ENCODE assay signal across 33 cellular contexts in the genomic region with DNA sequence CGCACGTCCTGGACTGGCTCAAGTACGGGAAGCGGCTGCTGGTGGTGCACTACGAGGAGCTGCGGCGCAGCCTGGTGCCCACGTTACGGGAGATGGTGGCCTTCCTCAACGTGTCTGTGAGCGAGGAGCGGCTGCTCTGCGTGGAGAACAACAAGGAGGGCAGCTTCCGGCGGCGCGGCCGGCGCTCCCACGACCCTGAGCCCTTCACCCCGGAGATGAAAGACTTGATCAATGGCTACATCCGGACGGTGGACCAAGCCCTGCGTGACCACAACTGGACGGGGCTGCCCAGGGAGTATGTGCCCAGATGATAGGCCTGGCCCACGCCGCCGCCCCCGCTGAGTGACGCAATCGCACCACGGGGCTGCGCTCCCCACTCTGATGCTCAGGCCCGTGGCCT.
"Had no signal": no experiment of that assay in that cellular context is flagged by ENCODE, and none has a peak within 500 bp of the region (broad histone marks: within the 10 kb centered on the region; RNA-seq: fewer than 3 reads in every experiment).

No MANE protein-coding gene starts in this region.

- DNase-seq: activated CD4-positive, alpha-beta memory T cell treated with anti-CD3 and anti-CD28 coated beads for 36 hours; activated CD4-positive, alpha-beta T cell treated with anti-CD3 and anti-CD28 coated beads for 4 hours; activated CD4-positive, alpha-beta T cell treated with anti-CD3 and anti-CD28 coated beads, Interleukin-2, amount 50 U/mL, for 1 hour; activated CD4-positive, CD25-positive, alpha-beta regulatory T cell treated with anti-CD3 and anti-CD28 coated beads, Interleukin-2, amount 50 U/mL, for 72 hours; activated CD8-positive, alpha-beta memory T cell treated with anti-CD3 and anti-CD28 coated beads, Interleukin-2, amount 10 ng/mL, durations not matched to agents 7 days and 5 days; activated naive CD4-positive, alpha-beta T cell treated with anti-CD3 and anti-CD28 coated beads, Interleukin-2, amount 10 ng/mL, durations not matched to agents 7 days and 5 days; activated naive CD8-positive, alpha-beta T cell treated with anti-CD3 and anti-CD28 coated beads, Interleukin-2, amount 50 U/mL, for 24 hours; activated T-cell treated with anti-CD3 and anti-CD28 coated beads, Interleukin-2, amount 50 U/mL, for 1 hour; activated T-cell treated with anti-CD3 and anti-CD28 coated beads, Interleukin-2, amount 50 U/mL, for 72 hours; anterior cingulate cortex; central memory CD4-positive, alpha-beta T cell; MM.1S; MV-4-11; NCI-H1092; NCI-H1436 treated with DMSO at 0.1 percent for 48 hours; NCI-H1694 treated with DMSO at 0.1 percent for 48 hours; NCI-H2029; NCI-H345; NCI-H524 treated with DMSO at 0.1 percent for 48 hours; PC-3; Peyer's patch; RPMI8226; SHP77 treated with DMSO at 0.1 percent for 48 hours; SK-N-SH had no signal

- ATAC-seq: activated CD8-positive, alpha-beta memory T cell treated with anti-CD3 and anti-CD28 coated beads, Interleukin-2, amount 10 ng/mL, durations not matched to agents 7 days and 5 days; activated naive CD8-positive, alpha-beta T cell treated with anti-CD3 and anti-CD28 coated beads, Interleukin-2, amount 50 U/mL, for 24 hours; activated T-cell treated with anti-CD3 and anti-CD28 coated beads, Interleukin-2, amount 50 U/mL, for 72 hours; PC-3; WTC11 had no signal

- H3K27me3 ChIP-seq: Peyer's patch, SJSA1 had no signal

- H3K4me1 ChIP-seq: Peyer's patch, SJSA1 had no signal

- H3K4me2 ChIP-seq: KMS-11, SK-N-SH had no signal

- H3K36me3 ChIP-seq: SJSA1 had no signal

- FAIRE-seq: TTC549 had no signal

- H3K9me3 ChIP-seq: Peyer's patch, SJSA1, SK-N-SH had no signal

- H3K27me3 Mint-ChIP-seq: activated CD4-positive, alpha-beta memory T cell treated with anti-CD3 and anti-CD28 coated beads for 36 hours; activated CD8-positive, alpha-beta memory T cell treated with anti-CD3 and anti-CD28 coated beads, Interleukin-2, amount 10 ng/mL, durations not matched to agents 7 days and 5 days; brain had no signal

- H3K27ac ChIP-seq: KMS-11, Peyer's patch, SJSA1 had no signal

- H3K4me1 Mint-ChIP-seq: activated CD8-positive, alpha-beta memory T cell treated with anti-CD3 and anti-CD28 coated beads, Interleukin-2, amount 10 ng/mL, durations not matched to agents 7 days and 5 days; activated naive CD4-positive, alpha-beta T cell treated with anti-CD3 and anti-CD28 coated beads, Interleukin-2, amount 10 ng/mL, durations not matched to agents 7 days and 5 days; activated naive CD8-positive, alpha-beta T cell treated with anti-CD3 and anti-CD28 coated beads, Interleukin-2, amount 50 U/mL, for 24 hours; brain; WTC11 had no signal

- H3K9ac ChIP-seq: KMS-11, SK-N-SH had no signal

- H3K4me3 ChIP-seq: Peyer's patch, SJSA1 had no signal

- H3K4me3 Mint-ChIP-seq: activated CD4-positive, alpha-beta memory T cell treated with anti-CD3 and anti-CD28 coated beads for 36 hours; activated CD8-positive, alpha-beta memory T cell treated with anti-CD3 and anti-CD28 coated beads, Interleukin-2, amount 10 ng/mL, durations not matched to agents 7 days and 5 days; activated naive CD4-positive, alpha-beta T cell treated with anti-CD3 and anti-CD28 coated beads, Interleukin-2, amount 10 ng/mL, durations not matched to agents 7 days and 5 days; activated naive CD8-positive, alpha-beta T cell; activated naive CD8-positive, alpha-beta T cell treated with anti-CD3 and anti-CD28 coated beads, Interleukin-2, amount 50 U/mL, for 24 hours; activated T-cell treated with anti-CD3 and anti-CD28 coated beads, Interleukin-2, amount 50 U/mL, for 72 hours; brain; T-helper 1 cell treated with Interleukin-12 subunit alpha and Interleukin-12 subunit beta and Interleukin-4 antibody, amounts not matched to agents 30 μg/mL and 1 μg/mL, for 36 hours; T-helper 2 cell treated with Interferon-gamma antibody and Interleukin-4, amounts not matched to agents 5 μg/mL and 100 μg/mL, for 36 hours; WTC11 had no signal

- H3K36me3 Mint-ChIP-seq: activated CD4-positive, alpha-beta memory T cell treated with anti-CD3 and anti-CD28 coated beads for 36 hours; activated CD8-positive, alpha-beta memory T cell treated with anti-CD3 and anti-CD28 coated beads, Interleukin-2, amount 10 ng/mL, durations not matched to agents 7 days and 5 days; activated naive CD4-positive, alpha-beta T cell treated with anti-CD3 and anti-CD28 coated beads, Interleukin-2, amount 10 ng/mL, durations not matched to agents 7 days and 5 days; activated naive CD8-positive, alpha-beta T cell had no signal

- H3K27ac Mint-ChIP-seq: activated CD4-positive, alpha-beta memory T cell treated with anti-CD3 and anti-CD28 coated beads for 36 hours; activated CD8-positive, alpha-beta memory T cell treated with anti-CD3 and anti-CD28 coated beads, Interleukin-2, amount 10 ng/mL, durations not matched to agents 7 days and 5 days; activated naive CD4-positive, alpha-beta T cell treated with anti-CD3 and anti-CD28 coated beads, Interleukin-2, amount 10 ng/mL, durations not matched to agents 7 days and 5 days; activated naive CD8-positive, alpha-beta T cell; activated naive CD8-positive, alpha-beta T cell treated with anti-CD3 and anti-CD28 coated beads, Interleukin-2, amount 50 U/mL, for 24 hours; activated T-cell treated with anti-CD3 and anti-CD28 coated beads, Interleukin-2, amount 50 U/mL, for 72 hours; activated T-helper 2 cell treated with anti-CD3 and anti-CD28 coated beads, Interferon-gamma antibody, Interleukin-2, Interleukin-4, amounts not matched to agents 10 μg/mL and 5 μg/mL and 100 μg/mL, durations not matched to agents 14 hours and 24 hours and 36 hours; brain; T-helper 1 cell treated with Interleukin-12 subunit alpha and Interleukin-12 subunit beta and Interleukin-4 antibody, amounts not matched to agents 30 μg/mL and 1 μg/mL, for 36 hours; T-helper 2 cell treated with Interferon-gamma antibody and Interleukin-4, amounts not matched to agents 5 μg/mL and 100 μg/mL, for 36 hours; WTC11 had no signal
